In the genomic region with DNA sequence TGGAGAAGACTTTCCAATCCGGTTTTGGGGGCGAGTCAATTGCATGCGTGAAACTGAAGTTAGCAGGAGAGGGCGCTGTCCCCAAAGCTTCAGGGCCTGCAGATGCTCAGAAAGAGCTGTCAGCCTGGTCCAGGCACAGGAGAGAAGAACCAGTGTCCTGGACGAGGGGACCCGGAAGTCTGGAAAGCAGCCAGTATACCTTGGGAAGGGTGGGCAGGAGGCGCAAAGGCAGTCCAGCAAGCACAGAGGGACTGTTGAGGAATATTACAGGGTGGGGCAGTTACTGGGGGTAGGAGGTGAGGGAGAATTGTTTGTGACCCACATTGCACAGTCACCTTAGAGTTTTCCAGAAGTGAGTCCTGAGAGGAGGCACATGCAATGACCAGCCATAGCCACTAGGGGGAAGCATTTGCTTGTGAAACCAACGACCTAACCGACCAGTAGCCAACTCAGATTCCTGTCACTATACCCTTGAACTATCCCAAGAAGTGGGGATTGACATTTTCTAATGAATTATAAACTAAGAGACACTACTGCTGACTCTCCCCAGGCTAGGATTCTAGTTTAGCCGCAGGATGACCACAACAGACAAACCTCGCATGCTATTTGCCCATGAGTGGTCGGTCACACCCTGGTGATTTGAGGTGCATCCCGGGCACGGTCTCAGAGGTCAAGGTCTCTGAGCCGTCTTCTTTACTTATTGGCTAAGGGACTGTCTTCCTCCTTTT, we compare ENCODE assay signal across 8 cellular contexts.
DNase-seq lines count a peak whose midpoint lies in the region; ATAC-seq and TF ChIP-seq lines count a peak whose summit lies in the region.

No MANE protein-coding gene starts in this region.

- no peaks in the 10 kb centered on the region for H3K9me3 ChIP-seq in BLaER1
- no peaks in the 10 kb centered on the region for H3K9me3 ChIP-seq in lung (ENCODE audit: control insufficient read depth in 2 of 2, insufficient read depth in 1 of 2, low read length in 1 of 2)

- H3K27me3 ChIP-seq in BLaER1 (no peaks in the 10 kb centered on the region), dorsolateral prefrontal cortex (peaks cover 0 to 3% (median 0%) of the 10 kb centered on the region in 45 donors), lung (ENCODE audit: control insufficient read depth, insufficient read depth) (no peaks in the 10 kb centered on the region)

- H3K4me3 ChIP-seq in BLaER1 (no peak overlapping the region), dorsolateral prefrontal cortex (no peak overlapping the region), lung (no peak overlapping the region)

- no peak overlapping the region for H3K9ac ChIP-seq in BLaER1

- peak overlapping the region; percentile 66 for H3K4me2 ChIP-seq in BLaER1

- peak; percentile 87 to 99 (median 95) for TF ChIP-seq CTCF in dorsolateral prefrontal cortex (IDR thresholded peaks at IDR 0.05 in 54 of 56, conservative IDR thresholded peaks at IDR 0.05 in 2 of 56; ENCODE audit: low read depth in 1 of 56, partially characterized antibody in 56 of 56)
- peak; percentile 80 for TF ChIP-seq CTCF in lung (IDR thresholded peaks at IDR 0.05; ENCODE audit: control extremely low read depth, extremely low read depth)

- H4K20me1 ChIP-seq in BLaER1: no peaks in the 10 kb centered on the region

- WGBS in lung, 2 donors: 62% methylated on average over 15 of the region's 15 CpGs

- peak; percentile 90 for ATAC-seq in GM19035 (IDR thresholded peaks at IDR 0.05; ENCODE audit: unreplicated experiment)
- peak; percentile 85 for ATAC-seq in HG03175 (IDR thresholded peaks at IDR 0.05; ENCODE audit: unreplicated experiment)
- peak; percentile 76 for ATAC-seq in lung (ENCODE audit: insufficient read depth, low FRiP score)

- H3K27ac ChIP-seq in BLaER1 (no peak overlapping the region), dorsolateral prefrontal cortex (peak overlapping the region in 3 of 59 donors; percentile 21 to 69 (median 65)), lung (ENCODE audit: low read depth in 1 of 2, low read length in 1 of 2) (no peak overlapping the region)

- DNase-seq in NCI-H226 (peak; percentile 56), dorsolateral prefrontal cortex (peak; percentile 62 to 91 (median 76)), lung (ENCODE audit: low spot score) (peak; percentile 77)
- peak; percentile 75 for DNase-seq in activated CD4-positive, alpha-beta T cell treated with anti-CD3 and anti-CD28 coated beads for 48 hours
- peak; percentile 14 for DNase-seq in stimulated activated CD8-positive, alpha-beta memory T cell treated with anti-CD3 and anti-CD28 coated beads, Interleukin-15, amount 100 ng/mL, for 24 hours (ENCODE audit: low read depth)

- intact Hi-C loops in dorsolateral prefrontal cortex (cut with DNase I): loop anchor here (2.0 to 10.0 kb wide), 4 partner anchors 133 to 1477 kb away; no protein-coding TSS in a partner anchor

- H3K36me3 ChIP-seq in BLaER1: no peaks in the 10 kb centered on the region
- H3K36me3 ChIP-seq in lung (ENCODE audit: control insufficient read depth in 2 of 2, insufficient read depth in 2 of 2, low read length in 2 of 2): no peaks in the 10 kb centered on the region

- H3K4me1 ChIP-seq in BLaER1 (peaks cover 16% of the 10 kb centered on the region), lung (ENCODE audit: control insufficient read depth in 2 of 2, insufficient read depth in 2 of 2, low read length in 2 of 2) (no peaks in the 10 kb centered on the region)

Comparison
In these comparisons a context has a peak if more than half of its experiments do, and no peak if none do; other contexts are left out.
1. DNase-seq: peak in every context shown above with its lines; median percentile 77 in lung; 76 in dorsolateral prefrontal cortex; 75 in activated CD4-positive, alpha-beta T cell treated with anti-CD3 and anti-CD28 coated beads for 48 hours; 56 in NCI-H226; 14 in stimulated activated CD8-positive, alpha-beta memory T cell treated with anti-CD3 and anti-CD28 coated beads, Interleukin-15, amount 100 ng/mL, for 24 hours.